23 cellular contexts compared by ENCODE assay signal in genomic region chr12:104735801-104736200, GRCh38.
DNase-seq lines count a peak whose midpoint lies in the region; ATAC-seq and TF ChIP-seq lines count a peak whose summit lies in the region.
"Had no signal": no experiment of that assay in that cellular context is flagged by ENCODE, and none has a peak within 500 bp of the region (broad histone marks: within the 10 kb centered on the region; RNA-seq: fewer than 3 reads in every experiment).

No MANE protein-coding gene starts in this region.

- H3K4me1 Mint-ChIP-seq in CD4-positive, alpha-beta T cell (ENCODE audit: low read depth): peaks cover 77% of the 10 kb centered on the region
- H3K4me1 Mint-ChIP-seq in activated naive CD8-positive, alpha-beta T cell treated with anti-CD3 and anti-CD28 coated beads, Interleukin-2, amount 50 U/mL, for 24 hours: peaks cover 61% of the 10 kb centered on the region
- peaks cover 60 to 84% (median 74%) of the 10 kb centered on the region in 7 donors for H3K4me1 Mint-ChIP-seq in naive thymus-derived CD4-positive, alpha-beta T cell

- H3K9me3 Mint-ChIP-seq in CD4-positive, alpha-beta T cell: no peaks in the 10 kb centered on the region
- no peaks in the 10 kb centered on the region for H3K9me3 Mint-ChIP-seq in activated naive CD8-positive, alpha-beta T cell treated with anti-CD3 and anti-CD28 coated beads, Interleukin-2, amount 50 U/mL, for 24 hours
- H3K9me3 Mint-ChIP-seq in naive thymus-derived CD4-positive, alpha-beta T cell: no peaks in the 10 kb centered on the region
- H3K9me3 Mint-ChIP-seq: endodermal cell had no signal

- no peak for DNase-seq in AG04450 (ENCODE audit: low read depth, low spot score)
- no peak for DNase-seq in CD4-positive, alpha-beta T cell
- DNase-seq in activated naive CD8-positive, alpha-beta T cell treated with anti-CD3 and anti-CD28 coated beads, Interleukin-2, amount 50 U/mL, for 24 hours: no peak
- DNase-seq in naive thymus-derived CD4-positive, alpha-beta T cell: no peak
- no peak for DNase-seq in HCEC 1CT
- DNase-seq in glomerular visceral epithelial cell (ENCODE audit: extremely low spot score): no peak
- no peak for DNase-seq in NCI-H510A treated with DMSO at 0.1 percent for 48 hours (lab: John Stamatoyannopoulos, UW)
- DNase-seq in WERI-Rb-1: no peak
- DNase-seq: activated CD4-positive, CD25-positive, alpha-beta regulatory T cell treated with anti-CD3 and anti-CD28 coated beads, Interleukin-2, amount 50 U/mL, for 72 hours; activated T-cell treated with anti-CD3 and anti-CD28 coated beads, Interleukin-2, amount 50 U/mL, for 1 hour; DMS 273 treated with DMSO at 0.1 percent for 48 hours; endodermal cell; KG1; kidney glomerular epithelial cell; midbrain; NCI-H1048; NCI-H2081 treated with DMSO at 0.1 percent for 48 hours; NCI-H524; nucleus accumbens; Right ventricle myocardium superior; sigmoid colon; T-helper 9 cell had no signal

- peak overlapping the region; percentile 39 for H3K27ac ChIP-seq in AG04450 (ENCODE audit: low read depth, low read length)
- H3K27ac ChIP-seq in CD4-positive, alpha-beta T cell (ENCODE audit: low read depth, low read length): no peak overlapping the region
- H3K27ac ChIP-seq in naive thymus-derived CD4-positive, alpha-beta T cell (ENCODE audit: low read depth, low read length): no peak overlapping the region
- no peak overlapping the region for H3K27ac ChIP-seq in WERI-Rb-1
- H3K27ac ChIP-seq: adrenal gland, sigmoid colon had no signal

- no peaks in the 10 kb centered on the region for H3K36me3 ChIP-seq in naive thymus-derived CD4-positive, alpha-beta T cell (ENCODE audit: control insufficient read depth in 2 of 3, insufficient read depth in 3 of 3, low read length in 3 of 3)
- no peaks in the 10 kb centered on the region for H3K36me3 ChIP-seq in WERI-Rb-1
- H3K36me3 ChIP-seq: adrenal gland, sigmoid colon had no signal

- no peak overlapping the region for H3K4me3 ChIP-seq in AG04450 (ENCODE audit: low read depth, low read length)
- H3K4me3 ChIP-seq in naive thymus-derived CD4-positive, alpha-beta T cell (ENCODE audit: low read length): no peak overlapping the region
- H3K4me3 ChIP-seq in WERI-Rb-1 (ENCODE audit: low read depth, low read length): no peak overlapping the region
- H3K4me3 ChIP-seq: adrenal gland, sigmoid colon had no signal

- CTCF ChIA-PET in AG04450 (lab: Charles Lee): no interaction called here
- CTCF ChIA-PET in CD4-positive, alpha-beta T cell (lab: Charles Lee): no interaction called here
- CTCF ChIA-PET in naive thymus-derived CD4-positive, alpha-beta T cell (lab: Charles Lee): no interaction called here

- peak overlapping the region; percentile 49 for H3K27ac Mint-ChIP-seq in CD4-positive, alpha-beta T cell
- peak overlapping the region; percentile 75 for H3K27ac Mint-ChIP-seq in activated naive CD8-positive, alpha-beta T cell treated with anti-CD3 and anti-CD28 coated beads, Interleukin-2, amount 50 U/mL, for 24 hours
- H3K27ac Mint-ChIP-seq in naive thymus-derived CD4-positive, alpha-beta T cell: peak overlapping the region in 5 of 9 donors; percentile 43 to 88 (median 65)
- H3K27ac Mint-ChIP-seq: endodermal cell had no signal

- TF ChIP-seq CTCF in AG04450 (IDR thresholded peaks at IDR 0.05; ENCODE audit: low read depth, low read length) (no peak), WERI-Rb-1 (IDR thresholded peaks at IDR 0.05; ENCODE audit: low read depth, low read length) (no peak)
- TF ChIP-seq CTCF in CD4-positive, alpha-beta T cell (IDR thresholded peaks at IDR 0.05): no peak

- peaks cover 28 to 56% of the 10 kb centered on the region in 2 donors for H3K4me1 ChIP-seq in naive thymus-derived CD4-positive, alpha-beta T cell (ENCODE audit: control insufficient read depth in 2 of 2, insufficient read depth in 2 of 2, low read length in 2 of 2)

- POLR2A ChIA-PET in AG04450 (lab: Yijun Ruan, JAX): no interaction called here
- POLR2A ChIA-PET in CD4-positive, alpha-beta T cell (lab: Charles Lee): no interaction called here
- POLR2A ChIA-PET in naive thymus-derived CD4-positive, alpha-beta T cell (lab: Charles Lee): interaction anchor here (1.0 kb wide), 1 partner anchor 15 kb away, joined by 3 read pairs; no protein-coding TSS in a partner anchor

- H3K27me3 Mint-ChIP-seq in CD4-positive, alpha-beta T cell: no peaks in the 10 kb centered on the region
- no peaks in the 10 kb centered on the region for H3K27me3 Mint-ChIP-seq in activated naive CD8-positive, alpha-beta T cell treated with anti-CD3 and anti-CD28 coated beads, Interleukin-2, amount 50 U/mL, for 24 hours
- H3K27me3 Mint-ChIP-seq in naive thymus-derived CD4-positive, alpha-beta T cell: no peaks in the 10 kb centered on the region

- no peaks in the 10 kb centered on the region for H3K9me3 ChIP-seq in AG04450 (ENCODE audit: control insufficient read depth, insufficient read depth, low read length)
- H3K9me3 ChIP-seq in CD4-positive, alpha-beta T cell (ENCODE audit: control insufficient read depth, low read length): no peaks in the 10 kb centered on the region
- H3K9me3 ChIP-seq in naive thymus-derived CD4-positive, alpha-beta T cell (ENCODE audit: control insufficient read depth in 2 of 3, low read length in 3 of 3): no peaks in the 10 kb centered on the region
- no peaks in the 10 kb centered on the region for H3K9me3 ChIP-seq in WERI-Rb-1 (ENCODE audit: severe bottlenecking)
- H3K9me3 ChIP-seq: adrenal gland, sigmoid colon had no signal

- H3K36me3 Mint-ChIP-seq in CD4-positive, alpha-beta T cell (ENCODE audit: low read depth): no peaks in the 10 kb centered on the region
- no peaks in the 10 kb centered on the region for H3K36me3 Mint-ChIP-seq in activated naive CD8-positive, alpha-beta T cell treated with anti-CD3 and anti-CD28 coated beads, Interleukin-2, amount 50 U/mL, for 24 hours (ENCODE audit: low read depth)
- H3K36me3 Mint-ChIP-seq in naive thymus-derived CD4-positive, alpha-beta T cell: peaks cover 0 to 4% (median 0%) of the 10 kb centered on the region in 5 donors

- H3K27me3 ChIP-seq in AG04450 (ENCODE audit: control insufficient read depth, insufficient read depth, low read length) (peaks cover 8% of the 10 kb centered on the region), WERI-Rb-1 (ENCODE audit: insufficient read depth, low read depth, severe bottlenecking) (no peaks in the 10 kb centered on the region)
- H3K27me3 ChIP-seq in CD4-positive, alpha-beta T cell (ENCODE audit: control insufficient read depth, insufficient read depth, low read length): no peaks in the 10 kb centered on the region
- no peaks in the 10 kb centered on the region for H3K27me3 ChIP-seq in naive thymus-derived CD4-positive, alpha-beta T cell (ENCODE audit: control insufficient read depth in 2 of 2, insufficient read depth in 2 of 2, low read length in 2 of 2)
- H3K27me3 ChIP-seq: adrenal gland, sigmoid colon had no signal

- intact Hi-C loops in CD4-positive, alpha-beta T cell (cut with DNase I, micrococcal nuclease): no loop called here
- intact Hi-C loops in naive thymus-derived CD4-positive, alpha-beta T cell (cut with micrococcal nuclease): loop anchor here in 1 of 2 donors (5.0 kb wide), 1 partner anchor 222 kb away; the partner anchor contains the start of gene SLC41A2

- no peak for ATAC-seq in CD4-positive, alpha-beta T cell (ENCODE audit: poor library complexity)
- no peak for ATAC-seq in activated naive CD8-positive, alpha-beta T cell treated with anti-CD3 and anti-CD28 coated beads, Interleukin-2, amount 50 U/mL, for 24 hours
- ATAC-seq in naive thymus-derived CD4-positive, alpha-beta T cell: no peak

- no peak overlapping the region for H3K4me3 Mint-ChIP-seq in CD4-positive, alpha-beta T cell
- no peak overlapping the region for H3K4me3 Mint-ChIP-seq in activated naive CD8-positive, alpha-beta T cell treated with anti-CD3 and anti-CD28 coated beads, Interleukin-2, amount 50 U/mL, for 24 hours
- no peak overlapping the region for H3K4me3 Mint-ChIP-seq in naive thymus-derived CD4-positive, alpha-beta T cell
- H3K4me3 Mint-ChIP-seq: endodermal cell had no signal
